In genomic region chr19:28881616-28882015, GRCh38 we compare ENCODE assay signal across 16 cellular contexts.
DNase-seq lines count a peak whose midpoint lies in the region; TF ChIP-seq lines count a peak whose summit lies in the region.
"Had no signal": no experiment of that assay in that cellular context is flagged by ENCODE, and none has a peak within 500 bp of the region (broad histone marks: within the 10 kb centered on the region; RNA-seq: fewer than 3 reads in every experiment).

No MANE protein-coding gene starts in this region.

- H3K27me3 Mint-ChIP-seq in endothelial cell (ENCODE audit: unreplicated experiment), result peaks cover 7% of the 10 kb centered on the region
- peaks cover 3% of the 10 kb centered on the region for H3K27me3 Mint-ChIP-seq in activated CD4-positive, alpha-beta T cell treated with anti-CD3 and anti-CD28 coated beads, Interleukin-2, amount 10 ng/mL, durations not matched to agents 24 days and 14 days

- peak overlapping the region; percentile 50 for H3K27ac Mint-ChIP-seq in endothelial cell (ENCODE audit: unreplicated experiment)
- H3K27ac Mint-ChIP-seq in activated CD4-positive, alpha-beta T cell treated with anti-CD3 and anti-CD28 coated beads, Interleukin-2, amount 10 ng/mL, durations not matched to agents 24 days and 14 days, result no peak overlapping the region
- H3K27ac Mint-ChIP-seq: CD4-positive, CD25-positive, alpha-beta regulatory T cell had no signal

- intact Hi-C loops in activated CD4-positive, alpha-beta T cell treated with anti-CD3 and anti-CD28 coated beads, Interleukin-2, amount 10 ng/mL, durations not matched to agents 24 days and 14 days (cut with micrococcal nuclease), result no loop called here

- TF ChIP-seq CTCF in endothelial cell (IDR thresholded peaks at IDR 0.05; ENCODE audit: unreplicated experiment), result no peak

- DNase-seq in DMS 273 treated with DMSO at 0.1 percent for 48 hours (lab: John Stamatoyannopoulos, UW), result peak; percentile 64
- no peak for DNase-seq in DMS 273 (lab: John Stamatoyannopoulos, UW; ENCODE audit: unreplicated experiment)
- DNase-seq in ELF-1 (ENCODE audit: low read depth, low spot score), result peak; percentile 28
- DNase-seq in NAMALWA (ENCODE audit: low spot score), result peak; percentile 5
- no peak for DNase-seq in endothelial cell (ENCODE audit: low spot score)
- no peak for DNase-seq in activated CD4-positive, alpha-beta T cell treated with anti-CD3 and anti-CD28 coated beads, Interleukin-2, amount 50 U/mL, for 48 hours
- DNase-seq in hepatic stellate cell (ENCODE audit: low spot score), result no peak
- DNase-seq in activated CD4-positive, alpha-beta T cell treated with anti-CD3 and anti-CD28 coated beads, Interleukin-2, amount 10 ng/mL, durations not matched to agents 24 days and 14 days, result no peak
- DNase-seq: activated CD4-positive, alpha-beta T cell treated with anti-CD3 and anti-CD28 coated beads, Interleukin-2, amount 50 U/mL, for 4 hours; activated T-cell treated with anti-CD3 and anti-CD28 coated beads, Interleukin-2, amount 50 U/mL, for 48 hours; caudate nucleus; CD4-positive, CD25-positive, alpha-beta regulatory T cell; NCI-H2081; right cardiac atrium; stimulated activated CD4-positive, alpha-beta T cell treated with anti-CD3 and anti-CD28 coated beads, Interleukin-2, amount 100 ng/mL, for 24 hours; T-helper 9 cell had no signal

- no peak overlapping the region for H3K4me3 Mint-ChIP-seq in endothelial cell (ENCODE audit: unreplicated experiment)
- no peak overlapping the region for H3K4me3 Mint-ChIP-seq in activated CD4-positive, alpha-beta T cell treated with anti-CD3 and anti-CD28 coated beads, Interleukin-2, amount 10 ng/mL, durations not matched to agents 24 days and 14 days
- H3K4me3 Mint-ChIP-seq: CD4-positive, CD25-positive, alpha-beta regulatory T cell had no signal

- H3K4me1 Mint-ChIP-seq in endothelial cell (ENCODE audit: unreplicated experiment), result peaks cover 4% of the 10 kb centered on the region
- H3K4me1 Mint-ChIP-seq in activated CD4-positive, alpha-beta T cell treated with anti-CD3 and anti-CD28 coated beads, Interleukin-2, amount 10 ng/mL, durations not matched to agents 24 days and 14 days, result no peaks in the 10 kb centered on the region
- H3K4me1 Mint-ChIP-seq: CD4-positive, CD25-positive, alpha-beta regulatory T cell had no signal

- H3K36me3 Mint-ChIP-seq in endothelial cell (ENCODE audit: low read depth, unreplicated experiment), result no peaks in the 10 kb centered on the region
- no peaks in the 10 kb centered on the region for H3K36me3 Mint-ChIP-seq in activated CD4-positive, alpha-beta T cell treated with anti-CD3 and anti-CD28 coated beads, Interleukin-2, amount 10 ng/mL, durations not matched to agents 24 days and 14 days (ENCODE audit: low read depth)
- H3K36me3 Mint-ChIP-seq: CD4-positive, CD25-positive, alpha-beta regulatory T cell had no signal

- H3K9me3 Mint-ChIP-seq in endothelial cell (ENCODE audit: unreplicated experiment), result no peaks in the 10 kb centered on the region
- no peaks in the 10 kb centered on the region for H3K9me3 Mint-ChIP-seq in activated CD4-positive, alpha-beta T cell treated with anti-CD3 and anti-CD28 coated beads, Interleukin-2, amount 10 ng/mL, durations not matched to agents 24 days and 14 days

Comparison
In these comparisons a context has a peak if more than half of its experiments do, and no peak if none do; other contexts are left out.
1. DNase-seq: peak in DMS 273 treated with DMSO at 0.1 percent for 48 hours (single experiment), ELF-1 (single experiment) and NAMALWA (single experiment); none in DMS 273 (single experiment), endothelial cell (single experiment), activated CD4-positive, alpha-beta T cell treated with anti-CD3 and anti-CD28 coated beads, Interleukin-2, amount 50 U/mL, for 48 hours (0 of 2), hepatic stellate cell (single experiment) and activated CD4-positive, alpha-beta T cell treated with anti-CD3 and anti-CD28 coated beads, Interleukin-2, amount 10 ng/mL, durations not matched to agents 24 days and 14 days (single experiment).